In genomic region chr12:108826115-108826806, GRCh38 we compare ENCODE assay signal across 8 cellular contexts. TPM values are rescaled to one million over a fixed set of nuclear protein-coding genes. Genes with fewer than 3 reads are reported as not detected.
A peak's percentile ranks its signal among the peaks of the same experiment; 100 is the strongest.
DNase-seq lines count a peak whose midpoint lies in the region; ATAC-seq, FAIRE-seq and TF ChIP-seq lines count a peak whose summit lies in the region.

No MANE protein-coding gene starts in this region.

- TF ChIP-seq EP300 in HepG2 (IDR thresholded peaks at IDR 0.05; ENCODE audit: low read depth in 2 of 2, low read length in 2 of 2) (no peak), HepG2 (CRISPR knock-in tag; IDR thresholded peaks at IDR 0.05; ENCODE audit: borderline replicate concordance) (no peak)

- peaks cover 42% of the 10 kb centered on the region for H3K4me1 Mint-ChIP-seq in activated CD8-positive, alpha-beta T cell treated with anti-CD3 and anti-CD28 coated beads for 36 hours (ENCODE audit: low read depth)

- peak; percentile 8 to 9 for TF ChIP-seq RAD21 in liver (IDR thresholded peaks at IDR 0.05)
- no peak for TF ChIP-seq RAD21 in HepG2 (CRISPR knock-in tag; IDR thresholded peaks at IDR 0.05)

- peak overlapping the region; percentile 40 for H3K27ac Mint-ChIP-seq in activated CD8-positive, alpha-beta T cell treated with anti-CD3 and anti-CD28 coated beads for 36 hours

- H3K4me3 ChIP-seq in liver (ENCODE audit: low read depth in 1 of 3, low read length in 3 of 3): no peak overlapping the region
- no peak overlapping the region for H3K4me3 ChIP-seq in HepG2 (replicated peaks in 1 of 3; ENCODE audit: insufficient read depth in 1 of 3, low read depth in 2 of 3, low read length in 3 of 3)
- H3K4me3 ChIP-seq in psoas muscle: peak overlapping the region; percentile 35

- no peak for TF ChIP-seq POLR2A in HepG2 (IDR thresholded peaks at IDR 0.05; ENCODE audit: insufficient read depth in 1 of 2, low read depth in 2 of 2, low read length in 2 of 2)

- WGBS in liver: 60% methylated on average over 16 of the region's 16 CpGs
- 96% methylated on average over 15 of the region's 16 CpGs for WGBS in HepG2 (ENCODE audit: low lambda C conversion rate)
- 10 to 28% (median 13%) methylated on average over 16 of the region's 16 CpGs for WGBS in psoas muscle, 3 donors

- no peak for TF ChIP-seq CTCF in liver (IDR thresholded peaks at IDR 0.05; ENCODE audit: low read depth, low read length, missing input control)
- TF ChIP-seq CTCF in HepG2 (CRISPR knock-in tag; IDR thresholded peaks at IDR 0.05): no peak
- TF ChIP-seq CTCF in activated CD8-positive, alpha-beta T cell treated with anti-CD3 and anti-CD28 coated beads for 36 hours (IDR thresholded peaks at IDR 0.05): no peak
- TF ChIP-seq CTCF in psoas muscle (IDR thresholded peaks at IDR 0.05): no peak

- peaks cover 2 to 24% (median 23%) of the 10 kb centered on the region in 4 donors for H3K4me1 ChIP-seq in liver (ENCODE audit: control insufficient read depth in 4 of 4, insufficient read depth in 4 of 4, low read length in 3 of 4)
- H3K4me1 ChIP-seq in HepG2 (ENCODE audit: insufficient read depth, low read length): no peaks in the 10 kb centered on the region
- H3K4me1 ChIP-seq in psoas muscle: peaks cover 80% of the 10 kb centered on the region

- no peaks in the 10 kb centered on the region for H3K27me3 Mint-ChIP-seq in activated CD8-positive, alpha-beta T cell treated with anti-CD3 and anti-CD28 coated beads for 36 hours

- H3K79me2 ChIP-seq in HepG2 (ENCODE audit: insufficient read depth, low read length): no peaks in the 10 kb centered on the region

- peaks cover 24% of the 10 kb centered on the region for H3K36me3 Mint-ChIP-seq in activated CD8-positive, alpha-beta T cell treated with anti-CD3 and anti-CD28 coated beads for 36 hours (ENCODE audit: low read depth)

- H3K9me3 ChIP-seq in liver (ENCODE audit: control insufficient read depth in 4 of 4, low read length in 3 of 4): no peaks in the 10 kb centered on the region
- H3K9me3 ChIP-seq in HepG2 (ENCODE audit: low read length): no peaks in the 10 kb centered on the region
- H3K9me3 ChIP-seq in psoas muscle: no peaks in the 10 kb centered on the region

- no peaks in the 10 kb centered on the region for H3K27me3 ChIP-seq in liver (ENCODE audit: control insufficient read depth in 4 of 4, insufficient read depth in 4 of 4, low read length in 3 of 4)
- H3K27me3 ChIP-seq in HepG2 (ENCODE audit: control insufficient read depth in 1 of 2, insufficient read depth in 2 of 2, low read length in 2 of 2): no peaks in the 10 kb centered on the region
- H3K27me3 ChIP-seq in psoas muscle (ENCODE audit: insufficient read depth in 3 of 3, low read length in 2 of 3): no peaks in the 10 kb centered on the region

- H3K27ac ChIP-seq in liver (ENCODE audit: low read depth in 1 of 2, low read length in 2 of 2) (peak overlapping the region; percentile 77 to 84), HepG2 (ENCODE audit: extremely low read length, insufficient read depth, low read length) (no peak overlapping the region), psoas muscle (peak overlapping the region; percentile 92)

- DNase-seq in HepG2 (ENCODE audit: low spot score) (no peak), Right ventricle myocardium inferior (ENCODE audit: missing footprints) (peak; percentile 79), psoas muscle (peak; percentile 72 to 78)
- peak; percentile 20 for DNase-seq in activated CD8-positive, alpha-beta T cell treated with anti-CD3 and anti-CD28 coated beads for 36 hours

- ATAC-seq in HepG2 (no peak), Right ventricle myocardium inferior (peak; percentile 71), psoas muscle (peak; percentile 65 to 78 (median 75)), GM18502 (IDR thresholded peaks at IDR 0.05; ENCODE audit: poor library complexity, unreplicated experiment) (no peak), GM21528 (IDR thresholded peaks at IDR 0.05; ENCODE audit: low FRiP score, unreplicated experiment) (no peak), HG02678 (IDR thresholded peaks at IDR 0.05; ENCODE audit: unreplicated experiment) (no peak)
- ATAC-seq in activated CD8-positive, alpha-beta T cell treated with anti-CD3 and anti-CD28 coated beads for 36 hours: peak; percentile 15

- H3K36me3 ChIP-seq in liver (ENCODE audit: control insufficient read depth in 4 of 4, insufficient read depth in 3 of 4, low read depth in 1 of 4, low read length in 3 of 4) (peaks cover 0 to 20% (median 13%) of the 10 kb centered on the region in 4 donors), HepG2 (replicated peaks in 1 of 2; ENCODE audit: control insufficient read depth in 1 of 2, insufficient read depth in 2 of 2, low read length in 2 of 2) (peaks cover 1 to 26% of the 10 kb centered on the region in 2 experiments; a peak in 3 of 5 replicates), psoas muscle (ENCODE audit: insufficient read depth in 1 of 2, low read depth in 1 of 2) (peaks cover 2 to 53% of the 10 kb centered on the region in 2 donors)

- CTCF ChIA-PET in HepG2 (lab: Yijun Ruan, JAX; ENCODE audit: low intra/inter-chr PET ratio, low total read pairs): no interaction called here
- CTCF ChIA-PET in activated CD8-positive, alpha-beta T cell treated with anti-CD3 and anti-CD28 coated beads for 36 hours (lab: Charles Lee): interaction anchor here (0.5 to 2.9 kb wide), 6 partner anchors 13 to 568 kb away, joined by 3 to 12 read pairs (median 3); no protein-coding TSS in a partner anchor

- BruUV-seq in HepG2 (replicated peaks; lab: Mats Ljungman, UMichigan): no TSS peak

- no peaks in the 10 kb centered on the region for H3K9me3 Mint-ChIP-seq in activated CD8-positive, alpha-beta T cell treated with anti-CD3 and anti-CD28 coated beads for 36 hours

- H3K9ac ChIP-seq in liver (ENCODE audit: low read depth in 1 of 2, low read length in 2 of 2) (peak overlapping the region in 1 of 2 donors; percentile 42), HepG2 (ENCODE audit: insufficient read depth, low read depth, low read length) (no peak overlapping the region)

- intact Hi-C loops in HepG2 (cut with micrococcal nuclease; ENCODE audit: unreplicated experiment): no loop called here
- intact Hi-C loops in activated CD8-positive, alpha-beta T cell treated with anti-CD3 and anti-CD28 coated beads for 36 hours (cut with micrococcal nuclease): no loop called here
- intact Hi-C loops in Right ventricle myocardium inferior (cut with DNase I): no loop called here
- intact Hi-C loops in psoas muscle (cut with DNase I): no loop called here

- no peak overlapping the region for H3K4me2 ChIP-seq in HepG2 (ENCODE audit: low read depth, low read length)

- POLR2A ChIA-PET in HepG2 (lab: Yijun Ruan, JAX): no interaction called here
- POLR2A ChIA-PET in activated CD8-positive, alpha-beta T cell treated with anti-CD3 and anti-CD28 coated beads for 36 hours (lab: Charles Lee): interaction anchor here (1.2 to 2.5 kb wide), 2 partner anchors 11 to 15 kb away, joined by 3 to 7 read pairs; no protein-coding TSS in a partner anchor

- H2AFZ ChIP-seq in HepG2 (ENCODE audit: low read length): no peak overlapping the region

- no peak for FAIRE-seq in HepG2 (lab: Jason Lieb, UNC)

- H3K4me3 Mint-ChIP-seq in activated CD8-positive, alpha-beta T cell treated with anti-CD3 and anti-CD28 coated beads for 36 hours: no peak overlapping the region

- in situ Hi-C loops in HepG2 (cut with HindIII; ENCODE audit: extremely low pct_ligation_motif_present, low pct_unique_long_range_greater_than_20kb): no loop called here

- no peaks in the 10 kb centered on the region for H4K20me1 ChIP-seq in HepG2 (ENCODE audit: insufficient read depth, low read length)

RNA-seq across cellular contexts. Expression of gene SSH1, which starts 31.1 kb away (rescaled TPM):
- total RNA-seq in liver (1 to 10 TPM; 4.7 to 8.5 TPM), HepG2 (2016; rRNA removed; fragmentation: Illumina TruSeq; extraction: Trizol) (4.5 and 4.8 TPM in 2 replicates), Right ventricle myocardium inferior (30.1 TPM), psoas muscle (10 to 100 TPM; 24.9 to 68.6 (median 55.9) TPM)
- polyA plus RNA-seq in liver (1 to 10 TPM; 4.5 to 5.6 TPM), HepG2 (2011; rRNA removed) (4.3 and 4.9 TPM in 2 replicates), psoas muscle (10 to 100 TPM; 10.0 to 39.8 (median 10.9) TPM)
- 3.0 and 3.8 TPM in 2 replicates for total RNA-seq in HepG2 (2016; cell fraction: cytosol; rRNA removed; fragmentation: Illumina TruSeq; extraction: Trizol; ENCODE audit: low read depth)
- total RNA-seq in HepG2 (2016; cell fraction: insoluble cytoplasmic fraction; rRNA removed; fragmentation: Illumina TruSeq; extraction: Trizol): 4.2 and 4.4 TPM in 2 replicates
- 7.9 and 8.2 TPM in 2 replicates for total RNA-seq in HepG2 (2016; cell fraction: membrane; rRNA removed; fragmentation: Illumina TruSeq; extraction: Trizol)
- 7.0 and 7.7 TPM in 2 replicates for total RNA-seq in HepG2 (2016; cell fraction: nucleus; rRNA removed; fragmentation: Illumina TruSeq; extraction: Trizol)
- polyA plus RNA-seq in HepG2 (2011; cell fraction: cytosol; rRNA removed): 3.1 TPM in 2 replicates
- polyA plus RNA-seq in HepG2 (2011; cell fraction: nucleus; rRNA removed): 5.7 and 6.9 TPM in 2 replicates
- polyA plus RNA-seq in HepG2 (2012): 3.6 and 4.3 TPM in 2 replicates
- 3.1 and 3.9 TPM in 2 replicates for polyA plus RNA-seq in HepG2 (2016; cell fraction: cytosol; fragmentation: Illumina TruSeq; extraction: Trizol; ENCODE audit: low read depth)
- polyA plus RNA-seq in HepG2 (2016; cell fraction: insoluble cytoplasmic fraction; fragmentation: Illumina TruSeq; extraction: Trizol; ENCODE audit: low read depth): 4.8 and 5.2 TPM in 2 replicates
- 5.0 and 6.1 TPM in 2 replicates for polyA plus RNA-seq in HepG2 (2016; cell fraction: membrane; fragmentation: Illumina TruSeq; extraction: Trizol; ENCODE audit: low read depth)
- 5.5 and 5.7 TPM in 2 replicates for polyA plus RNA-seq in HepG2 (2016; cell fraction: nucleus; fragmentation: Illumina TruSeq; extraction: Trizol; ENCODE audit: insufficient read depth, low read depth)
- 14.1 and 22.8 TPM in 2 replicates for polyA minus RNA-seq in HepG2 (2011; rRNA and poly(A)+ RNA removed; ENCODE audit: low replicate concordance)
- 4.2 and 5.0 TPM in 2 replicates for polyA minus RNA-seq in HepG2 (2011; cell fraction: cytosol; rRNA and poly(A)+ RNA removed)
- polyA minus RNA-seq in HepG2 (2011; cell fraction: nucleus; rRNA and poly(A)+ RNA removed): 8.1 and 8.6 TPM in 2 replicates
- total RNA-seq in activated CD8-positive, alpha-beta T cell treated with anti-CD3 and anti-CD28 coated beads for 36 hours: 10 to 100 TPM; 33.0 to 34.5 TPM

RNA-seq across cellular contexts. Expression of gene DAO, which starts 53.6 kb away (rescaled TPM):
- total RNA-seq in liver: 10 to 100 TPM in 1 of 2 donors, under 1 TPM in 1; 0.84 to 28.3 TPM
- polyA plus RNA-seq in liver: 10 to 100 TPM; 17.6 to 51.4 TPM
- 0.82 and 1.1 TPM in 2 replicates for total RNA-seq in HepG2 (2016; rRNA removed; fragmentation: Illumina TruSeq; extraction: Trizol)
- 0.44 and 0.51 TPM in 2 replicates for total RNA-seq in HepG2 (2016; cell fraction: cytosol; rRNA removed; fragmentation: Illumina TruSeq; extraction: Trizol; ENCODE audit: low read depth)
- total RNA-seq in HepG2 (2016; cell fraction: insoluble cytoplasmic fraction; rRNA removed; fragmentation: Illumina TruSeq; extraction: Trizol): 0.97 and 2.2 TPM in 2 replicates
- total RNA-seq in HepG2 (2016; cell fraction: membrane; rRNA removed; fragmentation: Illumina TruSeq; extraction: Trizol): 0.79 and 1.1 TPM in 2 replicates
- 1.0 and 1.2 TPM in 2 replicates for total RNA-seq in HepG2 (2016; cell fraction: nucleus; rRNA removed; fragmentation: Illumina TruSeq; extraction: Trizol)
- polyA plus RNA-seq in HepG2 (2011; rRNA removed): 0.34 and 0.48 TPM in 2 replicates
- 0.64 and 0.65 TPM in 2 replicates for polyA plus RNA-seq in HepG2 (2011; cell fraction: cytosol; rRNA removed)
- polyA plus RNA-seq in HepG2 (2011; cell fraction: nucleus; rRNA removed): 0.48 and 0.59 TPM in 2 replicates
- 0.23 and 0.43 TPM in 2 replicates for polyA plus RNA-seq in HepG2 (2012)
- 0.54 and 0.55 TPM in 2 replicates for polyA plus RNA-seq in HepG2 (2016; cell fraction: cytosol; fragmentation: Illumina TruSeq; extraction: Trizol; ENCODE audit: low read depth)
- polyA plus RNA-seq in HepG2 (2016; cell fraction: insoluble cytoplasmic fraction; fragmentation: Illumina TruSeq; extraction: Trizol; ENCODE audit: low read depth): 1.6 and 1.7 TPM in 2 replicates
- polyA plus RNA-seq in HepG2 (2016; cell fraction: membrane; fragmentation: Illumina TruSeq; extraction: Trizol; ENCODE audit: low read depth): 0.45 and 0.80 TPM in 2 replicates
- polyA plus RNA-seq in HepG2 (2016; cell fraction: nucleus; fragmentation: Illumina TruSeq; extraction: Trizol; ENCODE audit: insufficient read depth, low read depth): 1.6 and 1.7 TPM in 2 replicates
- polyA minus RNA-seq in HepG2 (2011; rRNA and poly(A)+ RNA removed; ENCODE audit: low replicate concordance): 0.68 TPM in 1 of 2 replicates, not detected in the other
- not detected in 2 replicates for polyA minus RNA-seq in HepG2 (2011; cell fraction: cytosol; rRNA and poly(A)+ RNA removed)
- polyA minus RNA-seq in HepG2 (2011; cell fraction: nucleus; rRNA and poly(A)+ RNA removed): 0.52 TPM in 1 of 2 replicates, not detected in the other
- not detected for total RNA-seq in activated CD8-positive, alpha-beta T cell treated with anti-CD3 and anti-CD28 coated beads for 36 hours
- total RNA-seq in Right ventricle myocardium inferior: not detected
- total RNA-seq in psoas muscle: not detected
- not detected for polyA plus RNA-seq in psoas muscle

Comparison
In these comparisons a context has a peak if more than half of its experiments do, and no peak if none do; other contexts are left out.
1. ATAC-seq: peak in activated CD8-positive, alpha-beta T cell treated with anti-CD3 and anti-CD28 coated beads for 36 hours (single experiment), Right ventricle myocardium inferior (single experiment) and psoas muscle (4 of 4); none in HepG2 (single experiment), GM18502 (single experiment), GM21528 (single experiment) and HG02678 (single experiment).